Comparison of ENCODE assay signal across 1 cellular context in the genomic region with DNA sequence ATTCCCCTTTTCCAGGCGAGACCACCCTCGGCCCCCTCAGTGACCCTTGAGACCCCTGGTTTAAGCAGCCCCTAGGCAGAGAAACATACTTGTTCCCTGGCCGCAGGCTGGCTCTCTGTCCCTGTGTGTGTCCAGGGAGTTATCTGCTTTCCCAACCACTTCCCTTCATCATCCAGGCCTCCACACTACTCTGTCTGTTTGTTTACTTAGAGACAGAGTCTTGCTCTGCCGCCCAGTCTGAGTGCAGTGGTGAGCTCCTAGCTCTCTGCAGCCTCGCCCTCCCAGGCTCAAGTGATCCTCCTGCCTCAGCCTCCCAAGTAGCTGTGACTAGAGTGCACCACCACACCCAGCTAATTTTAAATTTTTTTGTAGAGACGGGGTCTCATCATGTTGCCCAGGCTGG.
A peak's percentile ranks its signal among the peaks of the same experiment; 100 is the strongest.
TF ChIP-seq lines count a peak whose summit lies in the region.

No MANE protein-coding gene starts in this region.

TF ChIP-seq in HepG2, 621 proteins besides CTCF, POLR2A, EP300 and RAD21 (continued from another document and continues in another):
- TF ChIP-seq, protein P1, sequence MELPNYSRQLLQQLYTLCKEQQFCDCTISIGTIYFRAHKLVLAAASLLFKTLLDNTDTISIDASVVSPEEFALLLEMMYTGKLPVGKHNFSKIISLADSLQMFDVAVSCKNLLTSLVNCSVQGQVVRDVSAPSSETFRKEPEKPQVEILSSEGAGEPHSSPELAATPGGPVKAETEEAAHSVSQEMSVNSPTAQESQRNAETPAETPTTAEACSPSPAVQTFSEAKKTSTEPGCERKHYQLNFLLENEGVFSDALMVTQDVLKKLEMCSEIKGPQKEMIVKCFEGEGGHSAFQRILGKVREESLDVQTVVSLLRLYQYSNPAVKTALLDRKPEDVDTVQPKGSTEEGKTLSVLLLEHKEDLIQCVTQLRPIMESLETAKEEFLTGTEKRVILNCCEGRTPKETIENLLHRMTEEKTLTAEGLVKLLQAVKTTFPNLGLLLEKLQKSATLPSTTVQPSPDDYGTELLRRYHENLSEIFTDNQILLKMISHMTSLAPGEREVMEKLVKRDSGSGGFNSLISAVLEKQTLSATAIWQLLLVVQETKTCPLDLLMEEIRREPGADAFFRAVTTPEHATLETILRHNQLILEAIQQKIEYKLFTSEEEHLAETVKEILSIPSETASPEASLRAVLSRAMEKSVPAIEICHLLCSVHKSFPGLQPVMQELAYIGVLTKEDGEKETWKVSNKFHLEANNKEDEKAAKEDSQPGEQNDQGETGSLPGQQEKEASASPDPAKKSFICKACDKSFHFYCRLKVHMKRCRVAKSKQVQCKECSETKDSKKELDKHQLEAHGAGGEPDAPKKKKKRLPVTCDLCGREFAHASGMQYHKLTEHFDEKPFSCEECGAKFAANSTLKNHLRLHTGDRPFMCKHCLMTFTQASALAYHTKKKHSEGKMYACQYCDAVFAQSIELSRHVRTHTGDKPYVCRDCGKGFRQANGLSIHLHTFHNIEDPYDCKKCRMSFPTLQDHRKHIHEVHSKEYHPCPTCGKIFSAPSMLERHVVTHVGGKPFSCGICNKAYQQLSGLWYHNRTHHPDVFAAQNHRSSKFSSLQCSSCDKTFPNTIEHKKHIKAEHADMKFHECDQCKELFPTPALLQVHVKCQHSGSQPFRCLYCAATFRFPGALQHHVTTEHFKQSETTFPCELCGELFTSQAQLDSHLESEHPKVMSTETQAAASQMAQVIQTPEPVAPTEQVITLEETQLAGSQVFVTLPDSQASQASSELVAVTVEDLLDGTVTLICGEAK (IDR thresholded peaks at IDR 0.05): no peak
- TF ChIP-seq, protein P1 (CRISPR knock-in tag; IDR thresholded peaks at IDR 0.05): peak; percentile 29; the same call in 1 of the 2 replicates
- no peak for TF ChIP-seq NCOR1 (IDR thresholded peaks at IDR 0.05; ENCODE audit: borderline replicate concordance, low read length)
- TF ChIP-seq FOXA3 (CRISPR knock-in tag; IDR thresholded peaks at IDR 0.05): peak; percentile 74
- TF ChIP-seq ZNF331 (CRISPR knock-in tag; IDR thresholded peaks at IDR 0.05): peak; percentile 17; the same call in 1 of the 2 replicates
- peak; percentile 11 for TF ChIP-seq ZFP36 (IDR thresholded peaks at IDR 0.05; ENCODE audit: borderline replicate concordance, low read depth, low read length, partially characterized antibody)
- TF ChIP-seq ELF3 (CRISPR knock-in tag; IDR thresholded peaks at IDR 0.05): no peak
- TF ChIP-seq TARDBP (CRISPR knock-in tag; IDR thresholded peaks at IDR 0.05): peak; percentile 55; the same call in 1 of the 2 replicates
- no peak for TF ChIP-seq NFKB2 (CRISPR knock-in tag; IDR thresholded peaks at IDR 0.05; ENCODE audit: borderline replicate concordance)
- peak; percentile 15; the same call in 1 of the 2 replicates for TF ChIP-seq KAT8 (CRISPR knock-in tag; IDR thresholded peaks at IDR 0.05)
- TF ChIP-seq PITX1 (CRISPR knock-in tag; IDR thresholded peaks at IDR 0.05): 0 out of 2 replicates have a peak, but pooled peaks have one; percentile 12
- no peak for TF ChIP-seq FOXA1 (IDR thresholded peaks at IDR 0.05)
- peak; percentile 91 for TF ChIP-seq FOXA1 (CRISPR knock-in tag; IDR thresholded peaks at IDR 0.05)
- TF ChIP-seq ZNF350 (CRISPR knock-in tag; IDR thresholded peaks at IDR 0.05; ENCODE audit: borderline replicate concordance, low read depth): 0 out of 2 replicates have a peak, but pooled peaks have one; percentile 0
- TF ChIP-seq ZNF552 (CRISPR knock-in tag; IDR thresholded peaks at IDR 0.05; ENCODE audit: borderline replicate concordance): no peak
- TF ChIP-seq RCOR2 (CRISPR knock-in tag; IDR thresholded peaks at IDR 0.05): peak; percentile 92
- TF ChIP-seq, protein P2, sequence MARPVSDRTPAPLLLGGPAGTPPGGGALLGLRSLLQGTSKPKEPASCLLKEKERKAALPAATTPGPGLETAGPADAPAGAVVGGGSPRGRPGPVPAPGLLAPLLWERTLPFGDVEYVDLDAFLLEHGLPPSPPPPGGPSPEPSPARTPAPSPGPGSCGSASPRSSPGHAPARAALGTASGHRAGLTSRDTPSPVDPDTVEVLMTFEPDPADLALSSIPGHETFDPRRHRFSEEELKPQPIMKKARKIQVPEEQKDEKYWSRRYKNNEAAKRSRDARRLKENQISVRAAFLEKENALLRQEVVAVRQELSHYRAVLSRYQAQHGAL (CRISPR knock-in tag; IDR thresholded peaks at IDR 0.05; ENCODE audit: not compliant biosample characterization): no peak
- peak; percentile 97 for TF ChIP-seq KDM1A (CRISPR knock-in tag; IDR thresholded peaks at IDR 0.05)
- TF ChIP-seq, protein P3, sequence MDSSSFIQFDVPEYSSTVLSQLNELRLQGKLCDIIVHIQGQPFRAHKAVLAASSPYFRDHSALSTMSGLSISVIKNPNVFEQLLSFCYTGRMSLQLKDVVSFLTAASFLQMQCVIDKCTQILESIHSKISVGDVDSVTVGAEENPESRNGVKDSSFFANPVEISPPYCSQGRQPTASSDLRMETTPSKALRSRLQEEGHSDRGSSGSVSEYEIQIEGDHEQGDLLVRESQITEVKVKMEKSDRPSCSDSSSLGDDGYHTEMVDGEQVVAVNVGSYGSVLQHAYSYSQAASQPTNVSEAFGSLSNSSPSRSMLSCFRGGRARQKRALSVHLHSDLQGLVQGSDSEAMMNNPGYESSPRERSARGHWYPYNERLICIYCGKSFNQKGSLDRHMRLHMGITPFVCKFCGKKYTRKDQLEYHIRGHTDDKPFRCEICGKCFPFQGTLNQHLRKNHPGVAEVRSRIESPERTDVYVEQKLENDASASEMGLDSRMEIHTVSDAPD (CRISPR knock-in tag; IDR thresholded peaks at IDR 0.05): 0 out of 2 replicates have a peak, but pooled peaks have one; percentile 64
- TF ChIP-seq NR2C2 (CRISPR knock-in tag; IDR thresholded peaks at IDR 0.05; ENCODE audit: borderline replicate concordance): 0 out of 2 replicates have a peak, but pooled peaks have one; percentile 1
- 0 out of 2 replicates have a peak, but pooled peaks have one; percentile 1 for TF ChIP-seq ZNF274 (CRISPR knock-in tag; IDR thresholded peaks at IDR 0.05)
- peak; percentile 6; the same call in 1 of the 2 replicates for TF ChIP-seq HOXA3 (CRISPR knock-in tag; IDR thresholded peaks at IDR 0.05)
- peak; percentile 23; the same call in 1 of the 2 replicates for TF ChIP-seq ZBTB7A (CRISPR knock-in tag; IDR thresholded peaks at IDR 0.05)
- TF ChIP-seq ZNF546 (CRISPR knock-in tag; conservative IDR thresholded peaks at IDR 0.05): no peak
- TF ChIP-seq, protein P4, sequence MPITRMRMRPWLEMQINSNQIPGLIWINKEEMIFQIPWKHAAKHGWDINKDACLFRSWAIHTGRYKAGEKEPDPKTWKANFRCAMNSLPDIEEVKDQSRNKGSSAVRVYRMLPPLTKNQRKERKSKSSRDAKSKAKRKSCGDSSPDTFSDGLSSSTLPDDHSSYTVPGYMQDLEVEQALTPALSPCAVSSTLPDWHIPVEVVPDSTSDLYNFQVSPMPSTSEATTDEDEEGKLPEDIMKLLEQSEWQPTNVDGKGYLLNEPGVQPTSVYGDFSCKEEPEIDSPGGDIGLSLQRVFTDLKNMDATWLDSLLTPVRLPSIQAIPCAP (CRISPR knock-in tag; IDR thresholded peaks at IDR 0.05; ENCODE audit: low read depth): no peak
- TF ChIP-seq SIN3A (IDR thresholded peaks at IDR 0.05; ENCODE audit: borderline replicate concordance, low read depth, low read length): peak; percentile 15; the same call in 1 of the 2 replicates
- TF ChIP-seq, protein P5, sequence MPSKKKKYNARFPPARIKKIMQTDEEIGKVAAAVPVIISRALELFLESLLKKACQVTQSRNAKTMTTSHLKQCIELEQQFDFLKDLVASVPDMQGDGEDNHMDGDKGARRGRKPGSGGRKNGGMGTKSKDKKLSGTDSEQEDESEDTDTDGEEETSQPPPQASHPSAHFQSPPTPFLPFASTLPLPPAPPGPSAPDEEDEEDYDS (CRISPR knock-in tag; IDR thresholded peaks at IDR 0.05): 0 out of 2 replicates have a peak, but pooled peaks have one; percentile 7
- TF ChIP-seq, protein P6, sequence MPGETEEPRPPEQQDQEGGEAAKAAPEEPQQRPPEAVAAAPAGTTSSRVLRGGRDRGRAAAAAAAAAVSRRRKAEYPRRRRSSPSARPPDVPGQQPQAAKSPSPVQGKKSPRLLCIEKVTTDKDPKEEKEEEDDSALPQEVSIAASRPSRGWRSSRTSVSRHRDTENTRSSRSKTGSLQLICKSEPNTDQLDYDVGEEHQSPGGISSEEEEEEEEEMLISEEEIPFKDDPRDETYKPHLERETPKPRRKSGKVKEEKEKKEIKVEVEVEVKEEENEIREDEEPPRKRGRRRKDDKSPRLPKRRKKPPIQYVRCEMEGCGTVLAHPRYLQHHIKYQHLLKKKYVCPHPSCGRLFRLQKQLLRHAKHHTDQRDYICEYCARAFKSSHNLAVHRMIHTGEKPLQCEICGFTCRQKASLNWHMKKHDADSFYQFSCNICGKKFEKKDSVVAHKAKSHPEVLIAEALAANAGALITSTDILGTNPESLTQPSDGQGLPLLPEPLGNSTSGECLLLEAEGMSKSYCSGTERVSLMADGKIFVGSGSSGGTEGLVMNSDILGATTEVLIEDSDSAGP (CRISPR knock-in tag; IDR thresholded peaks at IDR 0.05; ENCODE audit: borderline replicate concordance): peak; percentile 27; the same call in 1 of the 2 replicates
- TF ChIP-seq POLR2G (IDR thresholded peaks at IDR 0.05; ENCODE audit: low read depth, low read length): peak; percentile 29; the same call in 1 of the 2 replicates
- TF ChIP-seq GZF1 (CRISPR knock-in tag; IDR thresholded peaks at IDR 0.05): no peak
- TF ChIP-seq ARID2 (CRISPR knock-in tag; IDR thresholded peaks at IDR 0.05; ENCODE audit: borderline replicate concordance): 0 out of 2 replicates have a peak, but pooled peaks have one; percentile 68
- TF ChIP-seq, protein P7, sequence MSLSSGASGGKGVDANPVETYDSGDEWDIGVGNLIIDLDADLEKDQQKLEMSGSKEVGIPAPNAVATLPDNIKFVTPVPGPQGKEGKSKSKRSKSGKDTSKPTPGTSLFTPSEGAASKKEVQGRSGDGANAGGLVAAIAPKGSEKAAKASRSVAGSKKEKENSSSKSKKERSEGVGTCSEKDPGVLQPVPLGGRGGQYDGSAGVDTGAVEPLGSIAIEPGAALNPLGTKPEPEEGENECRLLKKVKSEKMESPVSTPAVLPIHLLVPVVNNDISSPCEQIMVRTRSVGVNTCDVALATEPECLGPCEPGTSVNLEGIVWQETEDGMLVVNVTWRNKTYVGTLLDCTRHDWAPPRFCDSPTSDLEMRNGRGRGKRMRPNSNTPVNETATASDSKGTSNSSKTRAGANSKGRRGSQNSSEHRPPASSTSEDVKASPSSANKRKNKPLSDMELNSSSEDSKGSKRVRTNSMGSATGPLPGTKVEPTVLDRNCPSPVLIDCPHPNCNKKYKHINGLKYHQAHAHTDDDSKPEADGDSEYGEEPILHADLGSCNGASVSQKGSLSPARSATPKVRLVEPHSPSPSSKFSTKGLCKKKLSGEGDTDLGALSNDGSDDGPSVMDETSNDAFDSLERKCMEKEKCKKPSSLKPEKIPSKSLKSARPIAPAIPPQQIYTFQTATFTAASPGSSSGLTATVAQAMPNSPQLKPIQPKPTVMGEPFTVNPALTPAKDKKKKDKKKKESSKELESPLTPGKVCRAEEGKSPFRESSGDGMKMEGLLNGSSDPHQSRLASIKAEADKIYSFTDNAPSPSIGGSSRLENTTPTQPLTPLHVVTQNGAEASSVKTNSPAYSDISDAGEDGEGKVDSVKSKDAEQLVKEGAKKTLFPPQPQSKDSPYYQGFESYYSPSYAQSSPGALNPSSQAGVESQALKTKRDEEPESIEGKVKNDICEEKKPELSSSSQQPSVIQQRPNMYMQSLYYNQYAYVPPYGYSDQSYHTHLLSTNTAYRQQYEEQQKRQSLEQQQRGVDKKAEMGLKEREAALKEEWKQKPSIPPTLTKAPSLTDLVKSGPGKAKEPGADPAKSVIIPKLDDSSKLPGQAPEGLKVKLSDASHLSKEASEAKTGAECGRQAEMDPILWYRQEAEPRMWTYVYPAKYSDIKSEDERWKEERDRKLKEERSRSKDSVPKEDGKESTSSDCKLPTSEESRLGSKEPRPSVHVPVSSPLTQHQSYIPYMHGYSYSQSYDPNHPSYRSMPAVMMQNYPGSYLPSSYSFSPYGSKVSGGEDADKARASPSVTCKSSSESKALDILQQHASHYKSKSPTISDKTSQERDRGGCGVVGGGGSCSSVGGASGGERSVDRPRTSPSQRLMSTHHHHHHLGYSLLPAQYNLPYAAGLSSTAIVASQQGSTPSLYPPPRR (CRISPR knock-in tag; IDR thresholded peaks at IDR 0.05; ENCODE audit: borderline replicate concordance): peak; percentile 16; the same call in 1 of the 2 replicates
- TF ChIP-seq, protein P8, sequence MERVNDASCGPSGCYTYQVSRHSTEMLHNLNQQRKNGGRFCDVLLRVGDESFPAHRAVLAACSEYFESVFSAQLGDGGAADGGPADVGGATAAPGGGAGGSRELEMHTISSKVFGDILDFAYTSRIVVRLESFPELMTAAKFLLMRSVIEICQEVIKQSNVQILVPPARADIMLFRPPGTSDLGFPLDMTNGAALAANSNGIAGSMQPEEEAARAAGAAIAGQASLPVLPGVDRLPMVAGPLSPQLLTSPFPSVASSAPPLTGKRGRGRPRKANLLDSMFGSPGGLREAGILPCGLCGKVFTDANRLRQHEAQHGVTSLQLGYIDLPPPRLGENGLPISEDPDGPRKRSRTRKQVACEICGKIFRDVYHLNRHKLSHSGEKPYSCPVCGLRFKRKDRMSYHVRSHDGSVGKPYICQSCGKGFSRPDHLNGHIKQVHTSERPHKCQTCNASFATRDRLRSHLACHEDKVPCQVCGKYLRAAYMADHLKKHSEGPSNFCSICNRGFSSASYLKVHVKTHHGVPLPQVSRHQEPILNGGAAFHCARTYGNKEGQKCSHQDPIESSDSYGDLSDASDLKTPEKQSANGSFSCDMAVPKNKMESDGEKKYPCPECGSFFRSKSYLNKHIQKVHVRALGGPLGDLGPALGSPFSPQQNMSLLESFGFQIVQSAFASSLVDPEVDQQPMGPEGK (CRISPR knock-in tag; IDR thresholded peaks at IDR 0.05): 0 out of 2 replicates have a peak, but pooled peaks have one; percentile 25
- TF ChIP-seq ZNF17 (CRISPR knock-in tag; IDR thresholded peaks at IDR 0.05): 0 out of 2 replicates have a peak, but pooled peaks have one; percentile 39
